8 cellular contexts compared by ENCODE assay signal in the genomic region with DNA sequence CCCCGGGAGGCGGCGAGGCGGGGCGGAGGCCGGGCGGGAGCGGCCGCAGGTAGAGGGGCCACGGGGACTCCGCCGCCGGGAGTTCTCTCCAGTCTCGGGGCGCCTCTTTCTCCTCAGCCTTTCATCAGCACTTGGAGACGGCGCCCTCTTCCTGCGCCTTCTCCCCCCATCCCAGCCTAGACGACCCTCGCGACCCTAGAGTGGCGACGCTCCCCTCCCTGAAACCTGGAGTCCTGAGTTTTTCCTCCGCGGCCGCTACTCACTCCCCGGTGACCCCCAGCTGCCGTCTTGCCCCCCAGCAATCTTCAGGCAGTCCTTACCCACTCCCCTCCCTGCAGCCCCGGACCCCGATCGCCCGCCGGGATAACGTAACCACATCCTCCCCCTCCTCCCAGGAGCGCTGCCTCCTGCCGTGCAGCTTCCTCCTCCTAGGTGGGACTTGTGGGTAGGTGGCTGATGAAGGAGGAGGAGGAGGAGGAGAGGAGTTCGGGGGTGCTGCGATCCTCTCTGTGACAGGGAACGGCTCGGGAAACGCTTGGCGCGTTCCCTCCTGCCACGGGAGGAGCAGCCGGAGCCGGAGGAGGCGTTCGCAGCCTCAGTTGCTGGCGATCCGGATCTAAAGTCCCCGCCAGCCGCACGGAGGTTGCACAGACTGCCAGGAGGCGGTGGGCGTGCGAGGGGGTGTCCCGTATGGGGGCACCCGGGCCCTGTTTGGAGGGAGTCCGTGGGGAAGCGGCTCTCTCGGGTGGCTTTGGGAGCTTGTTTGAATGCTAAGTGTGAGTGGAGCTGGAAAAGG. TPM values are rescaled to one million over a fixed set of nuclear protein-coding genes. Genes with fewer than 3 reads are reported as not detected.
DNase-seq lines count a peak whose midpoint lies in the region; ATAC-seq and TF ChIP-seq lines count a peak whose summit lies in the region.

No MANE protein-coding gene starts in this region.

- H3K4me1 Mint-ChIP-seq in brain: peaks cover 45% of the 10 kb centered on the region

- 1% methylated on average over 61 of the region's 61 CpGs for WGBS in sigmoid colon, 2 donors

- H3K9me3 ChIP-seq in BLaER1 (peaks cover 23% of the 10 kb centered on the region), iPS-20b (ENCODE audit: insufficient read depth, low read depth, low read length) (peaks cover 20% of the 10 kb centered on the region), sigmoid colon (peaks cover 0 to 2% (median 0%) of the 10 kb centered on the region in 4 donors)

- no peak for ATAC-seq in GM18909 (IDR thresholded peaks at IDR 0.05; ENCODE audit: poor library complexity, unreplicated experiment)

- DNase-seq in GM20000 (ENCODE audit: low spot score): peak; percentile 29
- DNase-seq in RPMI7951 (ENCODE audit: low read depth): peak; percentile 22
- DNase-seq in sigmoid colon: peak; percentile 70
- no peak for DNase-seq in NCI-H2171 treated with DMSO at 0.1 percent for 48 hours (lab: John Stamatoyannopoulos, UW)

- intact Hi-C loops in sigmoid colon (cut with DNase I): loop anchor here (5.0 kb wide), 1 partner anchor 57 kb away; no protein-coding TSS in a partner anchor

- peaks cover 5% of the 10 kb centered on the region for H3K27me3 Mint-ChIP-seq in brain

- H3K4me3 ChIP-seq in BLaER1 (peak overlapping the region; percentile 94), iPS-20b (ENCODE audit: low read length) (peak overlapping the region; percentile 96), sigmoid colon (peak overlapping the region; percentile 83 to 99 (median 94))

- H3K36me3 ChIP-seq in BLaER1 (no peaks in the 10 kb centered on the region), iPS-20b (ENCODE audit: insufficient read depth, low read depth, low read length) (peaks cover 35% of the 10 kb centered on the region), sigmoid colon (no peaks in the 10 kb centered on the region)

- peaks cover 20% of the 10 kb centered on the region for H3K4me1 ChIP-seq in BLaER1
- H3K4me1 ChIP-seq in iPS-20b (ENCODE audit: insufficient read depth, low read length): peaks cover 31% of the 10 kb centered on the region; the same call in 1 of the 2 replicates
- H3K4me1 ChIP-seq in sigmoid colon: peaks cover 0 to 17% (median 5%) of the 10 kb centered on the region in 4 donors

- H4K20me1 ChIP-seq in BLaER1: no peaks in the 10 kb centered on the region

- H3K9ac ChIP-seq in BLaER1 (peak overlapping the region; percentile 80), iPS-20b (ENCODE audit: low read depth, low read length) (peak overlapping the region; percentile 93)

- H3K27me3 ChIP-seq in BLaER1: no peaks in the 10 kb centered on the region
- no peaks in the 10 kb centered on the region for H3K27me3 ChIP-seq in iPS-20b (ENCODE audit: insufficient read depth, low read length)
- no peaks in the 10 kb centered on the region for H3K27me3 ChIP-seq in sigmoid colon

- H3K4me2 ChIP-seq in BLaER1: peak overlapping the region; percentile 87

- H3K27ac Mint-ChIP-seq in brain: peak overlapping the region; percentile 95 to 98 (median 96)

- TF ChIP-seq CTCF in GM20000 (IDR thresholded peaks at IDR 0.05; ENCODE audit: extremely low read depth, missing control alignments) (no peak), brain (conservative IDR thresholded peaks at IDR 0.05) (no peak), sigmoid colon (IDR thresholded peaks at IDR 0.05) (no peak)

- H3K4me3 Mint-ChIP-seq in brain: peak overlapping the region; percentile 95 to 98 (median 97)

- peaks cover 12 to 25% (median 18%) of the 10 kb centered on the region in 5 experiments for H3K9me3 Mint-ChIP-seq in brain

- no peak for TF ChIP-seq EP300 in sigmoid colon (IDR thresholded peaks at IDR 0.05)

- H3K36me3 Mint-ChIP-seq in brain: peaks cover 21% of the 10 kb centered on the region

- TF ChIP-seq POLR2A in sigmoid colon (IDR thresholded peaks at IDR 0.05): no peak

- H3K27ac ChIP-seq in BLaER1 (peak overlapping the region; percentile 64), iPS-20b (ENCODE audit: low read length) (peak overlapping the region; percentile 93), sigmoid colon (peak overlapping the region; percentile 88 to 92 (median 90))

RNA-seq across cellular contexts. Expression of gene PLEKHA5, which starts 0.9 kb away (rescaled TPM):
- total RNA-seq in RPMI7951 (2014; rRNA removed; shearing (Covaris generic)): 30.5 and 36.6 TPM in 2 replicates
- polyA plus RNA-seq in brain (ENCODE audit: insufficient read depth, low read depth, low replicate concordance) (8.6 TPM), sigmoid colon (10 to 100 TPM in 2 of 3 donors, 1 to 10 TPM in 1; 7.0 to 13.8 (median 11.8) TPM)
- total RNA-seq in sigmoid colon: 10 to 100 TPM; 14.7 to 32.6 (median 26.4) TPM
